Comparison of ENCODE assay signal across 8 cellular contexts in genomic region chr1:151189638-151190445, GRCh38. TPM values are rescaled to one million over a fixed set of nuclear protein-coding genes. Genes with fewer than 3 reads are reported as not detected.
DNase-seq lines count a peak whose midpoint lies in the region; ATAC-seq, FAIRE-seq and TF ChIP-seq lines count a peak whose summit lies in the region.

TSS of gene VPS72 (minus strand) at chr1:151190197. CDS start at chr1:151190121, 76 bp downstream.

- TF ChIP-seq EP300 in upper lobe of left lung (IDR thresholded peaks at IDR 0.05): peak in 1 of 4 donors; percentile 71

- H3K27ac ChIP-seq in adipose tissue (ENCODE audit: low read depth, low read length): no peak within 1 kb of the TSS
- H3K27ac ChIP-seq in heart left ventricle: peak within 1 kb of the TSS; percentile 45 to 90 (median 80)
- H3K27ac ChIP-seq in upper lobe of left lung: peak within 1 kb of the TSS; percentile 69 to 91 (median 86)

- no peaks in the 10 kb centered on the region for H3K27me3 ChIP-seq in heart left ventricle
- no peaks in the 10 kb centered on the region for H3K27me3 ChIP-seq in upper lobe of left lung

- H3K4me1 ChIP-seq in heart left ventricle: peaks cover 0 to 32% (median 18%) of the 10 kb centered on the region in 12 donors
- peaks cover 12 to 26% (median 16%) of the 10 kb centered on the region in 4 donors for H3K4me1 ChIP-seq in upper lobe of left lung

- intact Hi-C loops in heart left ventricle (cut with DNase I): loop anchor here in 5 of 10 donors (5.0 to 10.0 kb wide), 5 partner anchors 45 to 215 kb away; partner anchors contain the start of genes PSMD4 (in 2 of the 5) and RFX5 (in 1 of the 5)
- intact Hi-C loops in posterior vena cava (cut with DNase I): no loop called here

- H3K36me3 ChIP-seq in heart left ventricle (peaks cover 0 to 19% (median 11%) of the 10 kb centered on the region in 9 donors), upper lobe of left lung (peaks cover 9 to 11% (median 10%) of the 10 kb centered on the region in 4 donors)

- H3K9me3 ChIP-seq in heart left ventricle: no peaks in the 10 kb centered on the region
- no peaks in the 10 kb centered on the region for H3K9me3 ChIP-seq in upper lobe of left lung

- 0 to 1% (median 0%) methylated on average over 42 of the region's 42 CpGs for WGBS in adipose tissue, 3 donors
- 0 to 1% (median 1%) methylated on average over 42 of the region's 42 CpGs for WGBS in heart left ventricle, 4 donors
- WGBS in upper lobe of left lung, 2 donors: 1% methylated on average over 37 to 42 of the region's 42 CpGs

- H3K4me3 ChIP-seq in heart left ventricle (peak within 1 kb of the TSS; percentile 54 to 95 (median 82)), upper lobe of left lung (peak within 1 kb of the TSS; percentile 75 to 88 (median 82))

- peak; percentile 90 for TF ChIP-seq POLR2A in GM12892 (IDR thresholded peaks at IDR 0.05; ENCODE audit: low read depth, low read length)
- peak in 1 of 2 donors; percentile 57 for TF ChIP-seq POLR2A in heart left ventricle (IDR thresholded peaks at IDR 0.05)
- peak in 3 of 4 donors; percentile 32 to 68 (median 43) for TF ChIP-seq POLR2A in upper lobe of left lung (IDR thresholded peaks at IDR 0.05)

- TF ChIP-seq CTCF in heart left ventricle (IDR thresholded peaks at IDR 0.05) (peak in 3 of 12 donors; percentile 2 to 24 (median 7)), upper lobe of left lung (IDR thresholded peaks at IDR 0.05) (peak in 5 of 6 experiments; percentile 30 to 61 (median 41))

- ATAC-seq in HG02840 (IDR thresholded peaks at IDR 0.05; ENCODE audit: low FRiP score, unreplicated experiment): peak; percentile 71
- ATAC-seq in heart left ventricle: peak; percentile 93 to 98 (median 98)
- ATAC-seq in upper lobe of left lung (ENCODE audit: low FRiP score in 2 of 2): peak; percentile 96 to 99

- peak; percentile 60 for FAIRE-seq in GM12892 (lab: Jason Lieb, UNC)

- DNase-seq in GM12892 (ENCODE audit: insufficient read length): peak; percentile 86
- peak; percentile 90 for DNase-seq in NCI-H146 treated with DMSO at 0.1 percent for 48 hours (lab: John Stamatoyannopoulos, UW; ENCODE audit: unreplicated experiment)
- peak; percentile 70 to 91 (median 78) for DNase-seq in T-helper 1 cell
- peak; percentile 86 to 90 (median 88) for DNase-seq in heart left ventricle
- DNase-seq in posterior vena cava (ENCODE audit: low spot score): peak; percentile 95
- DNase-seq in upper lobe of left lung: peak; percentile 90 to 94

RNA-seq across cellular contexts. Expression of gene VPS72, which starts in this region (rescaled TPM):
- 59.9 TPM for polyA plus RNA-seq in GM12892 (2012; ENCODE audit: missing spikeins)
- polyA plus RNA-seq in adipose tissue: 10 to 100 TPM; 19.9 to 34.8 (median 26.3) TPM
- total RNA-seq in heart left ventricle: 10 to 100 TPM; 29.6 to 49.1 (median 38.1) TPM
- polyA plus RNA-seq in heart left ventricle: 10 to 100 TPM; 31.2 to 41.6 TPM
- 10 to 100 TPM; 28.4 to 38.5 TPM for total RNA-seq in posterior vena cava
- 10 to 100 TPM; 19.0 to 54.3 (median 25.5) TPM for total RNA-seq in upper lobe of left lung
